In the genomic region with DNA sequence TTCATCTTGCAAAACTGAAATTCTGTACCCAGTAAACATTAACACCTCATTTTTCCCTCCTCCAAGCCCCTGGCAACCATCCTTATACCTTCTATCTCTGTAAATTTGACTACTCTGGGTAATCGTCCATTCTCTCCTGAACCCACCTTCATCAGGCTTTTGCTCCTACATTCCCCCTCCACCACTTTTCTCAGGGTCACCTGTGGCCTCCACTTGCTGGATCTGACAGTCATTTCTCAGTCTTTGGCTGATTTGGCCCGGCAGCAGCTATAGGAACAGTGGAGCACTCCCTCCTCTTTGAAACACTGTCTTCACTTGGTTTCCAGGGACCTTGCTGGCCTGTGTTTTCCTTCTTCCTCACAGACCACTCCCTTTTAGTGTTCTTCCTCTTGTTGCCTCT, we compare ENCODE assay signal across 17 cellular contexts.
DNase-seq lines count a peak whose midpoint lies in the region; ATAC-seq and TF ChIP-seq lines count a peak whose summit lies in the region.
"Had no signal": no experiment of that assay in that cellular context is flagged by ENCODE, and none has a peak within 500 bp of the region (broad histone marks: within the 10 kb centered on the region; RNA-seq: fewer than 3 reads in every experiment).

No MANE protein-coding gene starts in this region.

- CTCF ChIA-PET in Caco-2 (lab: Charles Lee) = no interaction called here

- TF ChIP-seq CTCF in Caco-2 (IDR thresholded peaks at IDR 0.05; ENCODE audit: insufficient read depth in 1 of 2, low read depth in 1 of 2, low read length in 1 of 2, severe bottlenecking in 1 of 2, unreplicated experiment in 1 of 2) (no peak), HFFc6 (IDR thresholded peaks at IDR 0.05) (no peak), glutamatergic neuron (IDR thresholded peaks at IDR 0.05; ENCODE audit: partially characterized antibody, unreplicated experiment) (no peak)

- H3K4me3 ChIP-seq in Caco-2 (ENCODE audit: low read depth, low read length) = no peak overlapping the region
- H3K4me3 ChIP-seq: BLaER1 treated with 17β-estradiol and CSF1 and Interleukin-3, amounts not matched to agents 10 nM and 100 nM; GM12878; GM23248 had no signal

- no peak for ATAC-seq in stimulated activated memory B cell treated with anti-CD40 and anti-IgM and Interleukin-4, amounts not matched to agents 10 μg/mL and 1 μg/mL and 100 μg/mL, for 72 hours
- no peak for ATAC-seq in HG03175 (IDR thresholded peaks at IDR 0.05; ENCODE audit: unreplicated experiment)
- ATAC-seq: CD8-positive, alpha-beta T cell; GM12878 had no signal

- H3K9me3 Mint-ChIP-seq in Caco-2 (ENCODE audit: unreplicated experiment) = peaks cover 13% of the 10 kb centered on the region
- no peaks in the 10 kb centered on the region for H3K9me3 Mint-ChIP-seq in HFFc6
- peaks cover 20% of the 10 kb centered on the region for H3K9me3 Mint-ChIP-seq in glutamatergic neuron (ENCODE audit: unreplicated experiment)
- no peaks in the 10 kb centered on the region for H3K9me3 Mint-ChIP-seq in stimulated activated memory B cell treated with anti-CD40 and anti-IgM and Interleukin-4, amounts not matched to agents 10 μg/mL and 1 μg/mL and 100 μg/mL, for 72 hours
- H3K9me3 Mint-ChIP-seq: CD8-positive, alpha-beta T cell had no signal

- H3K27me3 ChIP-seq in Caco-2 (replicated peaks; ENCODE audit: control insufficient read depth, insufficient read depth, low read length) = no peaks in the 10 kb centered on the region
- H3K27me3 ChIP-seq: BLaER1 treated with 17β-estradiol and CSF1 and Interleukin-3, amounts not matched to agents 10 nM and 100 nM had no signal

- no peaks in the 10 kb centered on the region for H3K36me3 ChIP-seq in Caco-2 (ENCODE audit: control insufficient read depth, insufficient read depth, low read length)

- H3K4me1 Mint-ChIP-seq in Caco-2 (ENCODE audit: low read depth, unreplicated experiment) (peaks cover 58% of the 10 kb centered on the region), HFFc6 (ENCODE audit: low read depth) (peaks cover 64% of the 10 kb centered on the region), glutamatergic neuron (ENCODE audit: low read depth, unreplicated experiment) (peaks cover 67% of the 10 kb centered on the region)
- H3K4me1 Mint-ChIP-seq in stimulated activated memory B cell treated with anti-CD40 and anti-IgM and Interleukin-4, amounts not matched to agents 10 μg/mL and 1 μg/mL and 100 μg/mL, for 72 hours = peaks cover 74% of the 10 kb centered on the region

- BruUV-seq in Caco-2 (replicated peaks; lab: Mats Ljungman, UMichigan) = no TSS peak

- no peaks in the 10 kb centered on the region for H3K9me3 ChIP-seq in Caco-2

- POLR2A ChIA-PET in Caco-2 (lab: Charles Lee) = no interaction called here

- H3K27me3 Mint-ChIP-seq in Caco-2 (ENCODE audit: insufficient read depth, unreplicated experiment) (no peaks in the 10 kb centered on the region), HFFc6 (ENCODE audit: insufficient read depth) (no peaks in the 10 kb centered on the region), glutamatergic neuron (ENCODE audit: unreplicated experiment) (peaks cover 17% of the 10 kb centered on the region)
- H3K27me3 Mint-ChIP-seq in stimulated activated memory B cell treated with anti-CD40 and anti-IgM and Interleukin-4, amounts not matched to agents 10 μg/mL and 1 μg/mL and 100 μg/mL, for 72 hours = no peaks in the 10 kb centered on the region
- H3K27me3 Mint-ChIP-seq: B cell had no signal

- H3K4me3 Mint-ChIP-seq in Caco-2 (ENCODE audit: unreplicated experiment) (no peak overlapping the region), HFFc6 (no peak overlapping the region), glutamatergic neuron (ENCODE audit: unreplicated experiment) (peak overlapping the region; percentile 67)
- no peak overlapping the region for H3K4me3 Mint-ChIP-seq in stimulated activated memory B cell treated with anti-CD40 and anti-IgM and Interleukin-4, amounts not matched to agents 10 μg/mL and 1 μg/mL and 100 μg/mL, for 72 hours
- H3K4me3 Mint-ChIP-seq: B cell; CD8-positive, alpha-beta T cell had no signal

- intact Hi-C loops in Caco-2 (cut with micrococcal nuclease; ENCODE audit: unreplicated experiment) = no loop called here

- peaks cover 53% of the 10 kb centered on the region for H3K4me1 ChIP-seq in Caco-2

- H3K27ac Mint-ChIP-seq in Caco-2 (ENCODE audit: unreplicated experiment) (peak overlapping the region; percentile 42), HFFc6 (0 out of 2 replicates have a peak overlapping the region, but pooled peaks have one; percentile 27), glutamatergic neuron (ENCODE audit: unreplicated experiment) (peak overlapping the region; percentile 91)
- H3K27ac Mint-ChIP-seq in stimulated activated memory B cell treated with anti-CD40 and anti-IgM and Interleukin-4, amounts not matched to agents 10 μg/mL and 1 μg/mL and 100 μg/mL, for 72 hours = peak overlapping the region; percentile 30
- H3K27ac Mint-ChIP-seq: B cell; CD8-positive, alpha-beta T cell had no signal

- H3K36me3 Mint-ChIP-seq in Caco-2 (ENCODE audit: insufficient read depth, unreplicated experiment) = peaks cover 36% of the 10 kb centered on the region
- H3K36me3 Mint-ChIP-seq in HFFc6 (ENCODE audit: low read depth) = 0 out of 2 replicates have a peak, but pooled peaks cover 6% of the 10 kb centered on the region
- peaks cover 7% of the 10 kb centered on the region for H3K36me3 Mint-ChIP-seq in glutamatergic neuron (ENCODE audit: unreplicated experiment)
- peaks cover 32% of the 10 kb centered on the region for H3K36me3 Mint-ChIP-seq in stimulated activated memory B cell treated with anti-CD40 and anti-IgM and Interleukin-4, amounts not matched to agents 10 μg/mL and 1 μg/mL and 100 μg/mL, for 72 hours

- DNase-seq in Caco-2 (no peak), HFFc6 (no peak), glutamatergic neuron (no peak), anterior cingulate cortex (lab: John Stamatoyannopoulos, UW) (no peak)
- DNase-seq in activated CD4-positive, CD25-positive, alpha-beta regulatory T cell treated with anti-CD3 and anti-CD28 coated beads, Interleukin-2, amount 50 U/mL, for 72 hours = no peak
- DNase-seq: CD8-positive, alpha-beta T cell; DMS 273 treated with DMSO at 0.1 percent for 48 hours; DMS53; DND-41; EL; GM23248; HCEC 1CT had no signal

Comparison
In these comparisons a context has a peak if more than half of its experiments do, and no peak if none do; other contexts are left out.
1. H3K27ac Mint-ChIP-seq: peak in every context shown above with its lines; median percentile 91 in glutamatergic neuron; 42 in Caco-2; 30 in stimulated activated memory B cell treated with anti-CD40 and anti-IgM and Interleukin-4, amounts not matched to agents 10 μg/mL and 1 μg/mL and 100 μg/mL, for 72 hours; 27 in HFFc6.